Comparison of ENCODE assay signal across 10 cellular contexts in genomic region chr4:164997324-164997723, GRCh38. TPM values are rescaled to one million over a fixed set of nuclear protein-coding genes. Genes with fewer than 3 reads are reported as not detected.
A peak's percentile ranks its signal among the peaks of the same experiment; 100 is the strongest.
DNase-seq lines count a peak whose midpoint lies in the region; ATAC-seq and TF ChIP-seq lines count a peak whose summit lies in the region.
"Had no signal": no experiment of that assay in that cellular context is flagged by ENCODE, and none has a peak within 500 bp of the region (broad histone marks: within the 10 kb centered on the region; RNA-seq: fewer than 3 reads in every experiment).

No MANE protein-coding gene starts in this region.

- no peaks in the 10 kb centered on the region for H4K20me1 ChIP-seq in GM23338 (replicated peaks; ENCODE audit: insufficient read depth)
- H4K20me1 ChIP-seq in OCI-LY1 (ENCODE audit: insufficient read depth, low read length) = no peaks in the 10 kb centered on the region

- 77 to 85% (median 82%) methylated on average over 2 of the region's 2 CpGs for WGBS in spleen, 5 donors

- H3K9me3 Mint-ChIP-seq in GM23338 = no peaks in the 10 kb centered on the region

- no peak overlapping the region for H3K4me3 Mint-ChIP-seq in GM23338

- TF ChIP-seq POLR2A in spleen (IDR thresholded peaks at IDR 0.05) = no peak

- H3K36me3 ChIP-seq in BE2C (no peaks in the 10 kb centered on the region), GM23338 (ENCODE audit: insufficient read depth) (no peaks in the 10 kb centered on the region), OCI-LY1 (ENCODE audit: insufficient read depth, low read length) (no peaks in the 10 kb centered on the region), spleen (no peaks in the 10 kb centered on the region)

- peaks cover 3% of the 10 kb centered on the region; the same call in 1 of the 2 replicates for H3K27me3 ChIP-seq in BE2C
- H3K27me3 ChIP-seq in GM23338 (ENCODE audit: insufficient read depth) = no peaks in the 10 kb centered on the region
- H3K27me3 ChIP-seq in OCI-LY1 (ENCODE audit: insufficient read depth, low read length) = no peaks in the 10 kb centered on the region
- peaks cover 0 to 16% (median 0%) of the 10 kb centered on the region in 7 donors for H3K27me3 ChIP-seq in spleen (replicated peaks in 1 of 7)

- peak; percentile 41 for TF ChIP-seq CTCF in BE2C (IDR thresholded peaks at IDR 0.05; ENCODE audit: low read depth, low read length)
- peak; percentile 28 to 61; a peak in 3 of 4 replicates for TF ChIP-seq CTCF in GM23338 (conservative IDR thresholded peaks at IDR 0.05; ENCODE audit: low read depth in 2 of 2)
- peak; percentile 51; the same call in 1 of the 2 replicates for TF ChIP-seq CTCF in OCI-LY1 (IDR thresholded peaks at IDR 0.05; ENCODE audit: low read length)
- TF ChIP-seq CTCF in epithelial cell of proximal tubule (conservative IDR thresholded peaks at IDR 0.05; ENCODE audit: low read depth, low read length) = peak; percentile 24
- no peak for TF ChIP-seq CTCF in spleen (IDR thresholded peaks at IDR 0.05 in 8 of 11, conservative IDR thresholded peaks at IDR 0.05 in 3 of 11)

- intact Hi-C loops in spleen (cut with DNase I; ENCODE audit: low total_unique reads) = no loop called here

- H3K27ac Mint-ChIP-seq in GM23338 = no peak overlapping the region

- H3K4me1 ChIP-seq in BE2C (no peaks in the 10 kb centered on the region), GM23338 (ENCODE audit: insufficient read depth) (no peaks in the 10 kb centered on the region; the same call in 1 of the 2 replicates), OCI-LY1 (ENCODE audit: insufficient read depth, low read length, severe bottlenecking) (no peaks in the 10 kb centered on the region), spleen (no peaks in the 10 kb centered on the region)

- H3K9me2 ChIP-seq in GM23338 (ENCODE audit: insufficient read depth) (no peaks in the 10 kb centered on the region), OCI-LY1 (ENCODE audit: low read depth, low read length) (no peaks in the 10 kb centered on the region)

- no peaks in the 10 kb centered on the region for H3F3A ChIP-seq in GM23338 (replicated peaks; ENCODE audit: low read depth)
- no peaks in the 10 kb centered on the region for H3F3A ChIP-seq in OCI-LY1 (ENCODE audit: insufficient read depth, low read length)

- peak; percentile 16 for DNase-seq in BE2C
- peak; percentile 15 for DNase-seq in GM23338 (ENCODE audit: low spot score)
- DNase-seq in epithelial cell of proximal tubule (ENCODE audit: low read depth) = no peak
- no peak for DNase-seq in NCI-H187 treated with DMSO at 0.1 percent for 48 hours (lab: John Stamatoyannopoulos, UW)
- no peak for DNase-seq in spleen
- DNase-seq in activated CD4-positive, CD25-positive, alpha-beta regulatory T cell (lab: John Stamatoyannopoulos, UW) = no peak

- peaks cover 6% of the 10 kb centered on the region for H3K4me1 Mint-ChIP-seq in GM23338

- H3K9me3 ChIP-seq in BE2C = no peaks in the 10 kb centered on the region
- no peaks in the 10 kb centered on the region for H3K9me3 ChIP-seq in OCI-LY1 (ENCODE audit: low read length)
- H3K9me3 ChIP-seq in spleen = no peaks in the 10 kb centered on the region

- H3K36me3 Mint-ChIP-seq in GM23338 (ENCODE audit: low read depth) = no peaks in the 10 kb centered on the region

- H3K9ac ChIP-seq in OCI-LY1 (ENCODE audit: low read length) = no peak overlapping the region

- H3K27ac ChIP-seq in GM23338 (ENCODE audit: low read depth) (no peak overlapping the region), OCI-LY1 (ENCODE audit: low read depth, low read length, poor library complexity, severe bottlenecking) (no peak overlapping the region), spleen (no peak overlapping the region)

- H3K79me2 ChIP-seq in GM23338 (replicated peaks; ENCODE audit: insufficient read depth) (no peaks in the 10 kb centered on the region), OCI-LY1 (ENCODE audit: insufficient read depth, low read length) (no peaks in the 10 kb centered on the region)

- H3K4me2 ChIP-seq in GM23338 (no peak overlapping the region), OCI-LY1 (ENCODE audit: low read length) (no peak overlapping the region)

- H2AFZ ChIP-seq in GM23338 (no peak overlapping the region), OCI-LY1 (ENCODE audit: low read length) (no peak overlapping the region)

- H3K4me3 ChIP-seq in BE2C (ENCODE audit: low read depth, low read length) = no peak overlapping the region
- H3K4me3 ChIP-seq in GM23338 = no peak overlapping the region
- H3K4me3 ChIP-seq in OCI-LY1 (ENCODE audit: low read depth, low read length, poor library complexity, severe bottlenecking) = no peak overlapping the region
- no peak overlapping the region for H3K4me3 ChIP-seq in epithelial cell of proximal tubule (ENCODE audit: low read depth, low read length)
- no peak overlapping the region for H3K4me3 ChIP-seq in spleen
- H3K4me3 ChIP-seq: lung had no signal

- H3K27me3 Mint-ChIP-seq in GM23338 (ENCODE audit: insufficient read depth, low read depth, poor library complexity) = no peaks in the 10 kb centered on the region

- no peak for ATAC-seq in GM23338
- no peak for ATAC-seq in GM18520 (IDR thresholded peaks at IDR 0.05; ENCODE audit: unreplicated experiment)

TF ChIP-seq in GM23338, 12 proteins besides CTCF, POLR2A, EP300 and RAD21 (continues in another document):
- TF ChIP-seq POLR2AphosphoS5 (IDR thresholded peaks at IDR 0.05; ENCODE audit: low read depth) = no peak
- no peak for TF ChIP-seq STAT1 (IDR thresholded peaks at IDR 0.05; ENCODE audit: unreplicated experiment)
- TF ChIP-seq, protein P1, sequence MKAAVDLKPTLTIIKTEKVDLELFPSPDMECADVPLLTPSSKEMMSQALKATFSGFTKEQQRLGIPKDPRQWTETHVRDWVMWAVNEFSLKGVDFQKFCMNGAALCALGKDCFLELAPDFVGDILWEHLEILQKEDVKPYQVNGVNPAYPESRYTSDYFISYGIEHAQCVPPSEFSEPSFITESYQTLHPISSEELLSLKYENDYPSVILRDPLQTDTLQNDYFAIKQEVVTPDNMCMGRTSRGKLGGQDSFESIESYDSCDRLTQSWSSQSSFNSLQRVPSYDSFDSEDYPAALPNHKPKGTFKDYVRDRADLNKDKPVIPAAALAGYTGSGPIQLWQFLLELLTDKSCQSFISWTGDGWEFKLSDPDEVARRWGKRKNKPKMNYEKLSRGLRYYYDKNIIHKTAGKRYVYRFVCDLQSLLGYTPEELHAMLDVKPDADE (IDR thresholded peaks at IDR 0.05) = no peak
- TF ChIP-seq, protein P2, sequence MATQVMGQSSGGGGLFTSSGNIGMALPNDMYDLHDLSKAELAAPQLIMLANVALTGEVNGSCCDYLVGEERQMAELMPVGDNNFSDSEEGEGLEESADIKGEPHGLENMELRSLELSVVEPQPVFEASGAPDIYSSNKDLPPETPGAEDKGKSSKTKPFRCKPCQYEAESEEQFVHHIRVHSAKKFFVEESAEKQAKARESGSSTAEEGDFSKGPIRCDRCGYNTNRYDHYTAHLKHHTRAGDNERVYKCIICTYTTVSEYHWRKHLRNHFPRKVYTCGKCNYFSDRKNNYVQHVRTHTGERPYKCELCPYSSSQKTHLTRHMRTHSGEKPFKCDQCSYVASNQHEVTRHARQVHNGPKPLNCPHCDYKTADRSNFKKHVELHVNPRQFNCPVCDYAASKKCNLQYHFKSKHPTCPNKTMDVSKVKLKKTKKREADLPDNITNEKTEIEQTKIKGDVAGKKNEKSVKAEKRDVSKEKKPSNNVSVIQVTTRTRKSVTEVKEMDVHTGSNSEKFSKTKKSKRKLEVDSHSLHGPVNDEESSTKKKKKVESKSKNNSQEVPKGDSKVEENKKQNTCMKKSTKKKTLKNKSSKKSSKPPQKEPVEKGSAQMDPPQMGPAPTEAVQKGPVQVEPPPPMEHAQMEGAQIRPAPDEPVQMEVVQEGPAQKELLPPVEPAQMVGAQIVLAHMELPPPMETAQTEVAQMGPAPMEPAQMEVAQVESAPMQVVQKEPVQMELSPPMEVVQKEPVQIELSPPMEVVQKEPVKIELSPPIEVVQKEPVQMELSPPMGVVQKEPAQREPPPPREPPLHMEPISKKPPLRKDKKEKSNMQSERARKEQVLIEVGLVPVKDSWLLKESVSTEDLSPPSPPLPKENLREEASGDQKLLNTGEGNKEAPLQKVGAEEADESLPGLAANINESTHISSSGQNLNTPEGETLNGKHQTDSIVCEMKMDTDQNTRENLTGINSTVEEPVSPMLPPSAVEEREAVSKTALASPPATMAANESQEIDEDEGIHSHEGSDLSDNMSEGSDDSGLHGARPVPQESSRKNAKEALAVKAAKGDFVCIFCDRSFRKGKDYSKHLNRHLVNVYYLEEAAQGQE (IDR thresholded peaks at IDR 0.05; ENCODE audit: unreplicated experiment) = no peak
- no peak for TF ChIP-seq JUNB (IDR thresholded peaks at IDR 0.05; ENCODE audit: unreplicated experiment)
- TF ChIP-seq CREB1 (CRISPR knock-in tag; IDR thresholded peaks at IDR 0.05; ENCODE audit: low read depth) = no peak
- TF ChIP-seq EZH2phosphoT487 (IDR thresholded peaks at IDR 0.05; ENCODE audit: unreplicated experiment) = no peak
- TF ChIP-seq ZNF331 (CRISPR knock-in tag; IDR thresholded peaks at IDR 0.05; ENCODE audit: low read depth) = no peak

RNA-seq across cellular contexts. Expression of gene TRIM61, which starts 19.9 kb away (rescaled TPM):
- polyA plus RNA-seq in BE2C (2012; ENCODE audit: insufficient read depth, insufficient read length, low read depth) = 5.5 TPM
- 0.38 and 0.58 TPM in 2 replicates for total RNA-seq in GM23338 (2014; rRNA removed; shearing (Covaris generic))
- polyA plus RNA-seq in GM23338 (2016; fragmentation: Nextera tagmentation; extraction: Ambion mirVana) (not detected in 2 replicates), spleen (1 to 10 TPM in 1 of 3 donors, under 1 TPM in 2; 0.65 to 1.4 (median 0.70) TPM)
- total RNA-seq in epithelial cell of proximal tubule (0.94 TPM in 1 of 2 replicates, not detected in the other), spleen (1 to 10 TPM in 5 of 7 donors, under 1 TPM in 1, not detected in 1; 0.52 to 1.8 (median 1.5) TPM)

RNA-seq across cellular contexts. Expression of gene TRIM60, which starts 34.5 kb away (rescaled TPM):
- not detected for polyA plus RNA-seq in BE2C (2012; ENCODE audit: insufficient read depth, insufficient read length, low read depth)
- total RNA-seq in GM23338 (2014; rRNA removed; shearing (Covaris generic)) = not detected in 2 replicates
- polyA plus RNA-seq in GM23338 (2016; fragmentation: Nextera tagmentation; extraction: Ambion mirVana) (not detected in 2 replicates), spleen (not detected)
- total RNA-seq in epithelial cell of proximal tubule (not detected in 2 replicates), spleen (not detected)
- total RNA-seq: lung, subcutaneous adipose tissue had no signal
- polyA plus RNA-seq: lung had no signal

RNA-seq across cellular contexts. Expression of gene TRIM75, which starts 56.3 kb away (rescaled TPM):
- polyA plus RNA-seq in BE2C (2012; ENCODE audit: insufficient read depth, insufficient read length, low read depth) = not detected
- total RNA-seq in GM23338 (2014; rRNA removed; shearing (Covaris generic)) = not detected in 2 replicates
- polyA plus RNA-seq in GM23338 (2016; fragmentation: Nextera tagmentation; extraction: Ambion mirVana) = not detected in 2 replicates
- total RNA-seq in epithelial cell of proximal tubule = not detected in 2 replicates
- total RNA-seq in spleen = not detected
- not detected for polyA plus RNA-seq in spleen
- total RNA-seq: lung, subcutaneous adipose tissue had no signal
- polyA plus RNA-seq: lung had no signal

Comparison
In these comparisons a context has a peak if more than half of its experiments do, and no peak if none do; other contexts are left out.
1. DNase-seq: peak in BE2C (single experiment) and GM23338 (single experiment); none in epithelial cell of proximal tubule (single experiment), NCI-H187 treated with DMSO at 0.1 percent for 48 hours (single experiment), spleen (single experiment) and activated CD4-positive, CD25-positive, alpha-beta regulatory T cell (0 of 4).
2. CTCF ChIP-seq: peak in BE2C (single experiment), GM23338 (2 of 2), OCI-LY1 (single experiment) and epithelial cell of proximal tubule (single experiment); none in spleen (0 of 11).